In genomic region chr4:2799971-2800690, GRCh38 we compare ENCODE assay signal across 1 cellular context.
A peak's percentile ranks its signal among the peaks of the same experiment; 100 is the strongest.
TF ChIP-seq lines count a peak whose summit lies in the region.

No MANE protein-coding gene starts in this region.

TF ChIP-seq in K562, 482 proteins besides CTCF, POLR2A, EP300 and RAD21 (continued from another document):
- TF ChIP-seq RBFOX2 (IDR thresholded peaks at IDR 0.05; ENCODE audit: low read depth, low read length): peak; percentile 47
- TF ChIP-seq PCBP1 (IDR thresholded peaks at IDR 0.05; ENCODE audit: low read depth, low read length, poor library complexity, severe bottlenecking): peak; percentile 48
- no peak for TF ChIP-seq TCF15 (CRISPR knock-in tag; IDR thresholded peaks at IDR 0.05)
- no peak for TF ChIP-seq ZNF282 (CRISPR knock-in tag; IDR thresholded peaks at IDR 0.05)
